Comparison of ENCODE assay signal across 13 cellular contexts in the genomic region with DNA sequence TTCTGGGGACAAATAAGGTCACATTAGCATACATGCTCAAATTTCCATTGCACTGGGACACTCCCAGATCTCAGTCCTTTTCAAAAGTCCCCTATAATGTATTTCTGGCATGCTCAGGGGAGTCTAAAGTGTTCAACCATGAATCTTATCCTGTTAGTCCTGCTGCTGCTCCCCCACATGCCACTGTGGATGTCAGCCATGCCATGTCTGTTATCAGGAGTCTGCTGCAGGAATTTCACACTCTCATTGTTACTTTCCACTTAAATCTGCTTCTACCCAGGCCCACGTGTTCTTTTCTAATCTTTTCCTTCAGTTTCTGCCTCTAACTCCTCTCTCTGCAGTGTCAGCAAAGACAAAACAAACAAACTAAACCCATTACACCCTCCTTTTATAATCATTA.
"Had no signal": no experiment of that assay in that cellular context is flagged by ENCODE, and none has a peak within 500 bp of the region (broad histone marks: within the 10 kb centered on the region; RNA-seq: fewer than 3 reads in every experiment).

No MANE protein-coding gene starts in this region.

- H3K36me3 Mint-ChIP-seq: activated naive CD8-positive, alpha-beta T cell treated with anti-CD3 and anti-CD28 coated beads, Interleukin-2, amount 10 ng/mL, durations not matched to agents 7 days and 5 days had no signal

- H3K4me1 Mint-ChIP-seq: activated CD4-positive, alpha-beta T cell treated with anti-CD3 and anti-CD28 coated beads, Interleukin-2, amount 10 ng/mL, durations not matched to agents 7 days and 5 days; activated naive CD8-positive, alpha-beta T cell treated with anti-CD3 and anti-CD28 coated beads, Interleukin-2, amount 10 ng/mL, durations not matched to agents 7 days and 5 days had no signal

- DNase-seq: activated CD4-positive, alpha-beta T cell treated with anti-CD3 and anti-CD28 coated beads, Interleukin-2, amount 10 ng/mL, durations not matched to agents 7 days and 5 days; activated CD8-positive, alpha-beta memory T cell treated with anti-CD3 and anti-CD28 coated beads, Interleukin-2, amount 50 U/mL, for 48 hours; activated naive CD8-positive, alpha-beta T cell treated with anti-CD3 and anti-CD28 coated beads, Interleukin-2, amount 10 ng/mL, durations not matched to agents 7 days and 5 days; activated T-cell treated with anti-CD3 and anti-CD28 coated beads, Interleukin-2, amount 50 U/mL, for 72 hours; aorta; erythroblast; gastrocnemius medialis; nucleus accumbens; posterior cingulate gyrus; right lobe of liver; stimulated activated CD4-positive, alpha-beta T cell treated with anti-CD3 and anti-CD28 coated beads, Interleukin-4, amount 100 ng/mL, for 4 hours; stimulated activated naive CD8-positive, alpha-beta T cell treated with anti-CD3 and anti-CD28 coated beads, Interleukin-15, Interleukin-2, amounts not matched to agents 100 U/mL and 50 U/mL, for 24 hours; trophoblast cell had no signal

- H3K27ac Mint-ChIP-seq: activated CD4-positive, alpha-beta T cell treated with anti-CD3 and anti-CD28 coated beads, Interleukin-2, amount 10 ng/mL, durations not matched to agents 7 days and 5 days; activated naive CD8-positive, alpha-beta T cell treated with anti-CD3 and anti-CD28 coated beads, Interleukin-2, amount 10 ng/mL, durations not matched to agents 7 days and 5 days; activated T-cell treated with anti-CD3 and anti-CD28 coated beads, Interleukin-2, amount 50 U/mL, for 72 hours had no signal

- H3K9me3 Mint-ChIP-seq: activated CD4-positive, alpha-beta T cell treated with anti-CD3 and anti-CD28 coated beads, Interleukin-2, amount 10 ng/mL, durations not matched to agents 7 days and 5 days; activated naive CD8-positive, alpha-beta T cell treated with anti-CD3 and anti-CD28 coated beads, Interleukin-2, amount 10 ng/mL, durations not matched to agents 7 days and 5 days had no signal

- H3K27me3 Mint-ChIP-seq: activated CD4-positive, alpha-beta T cell treated with anti-CD3 and anti-CD28 coated beads, Interleukin-2, amount 10 ng/mL, durations not matched to agents 7 days and 5 days; activated naive CD8-positive, alpha-beta T cell treated with anti-CD3 and anti-CD28 coated beads, Interleukin-2, amount 10 ng/mL, durations not matched to agents 7 days and 5 days had no signal

- ATAC-seq: activated T-cell treated with anti-CD3 and anti-CD28 coated beads, Interleukin-2, amount 50 U/mL, for 72 hours; gastrocnemius medialis; right lobe of liver; stimulated activated naive CD8-positive, alpha-beta T cell treated with anti-CD3 and anti-CD28 coated beads, Interleukin-15, Interleukin-2, amounts not matched to agents 100 U/mL and 50 U/mL, for 24 hours had no signal

- H3K4me3 Mint-ChIP-seq: activated CD4-positive, alpha-beta T cell treated with anti-CD3 and anti-CD28 coated beads, Interleukin-2, amount 10 ng/mL, durations not matched to agents 7 days and 5 days; activated naive CD8-positive, alpha-beta T cell treated with anti-CD3 and anti-CD28 coated beads, Interleukin-2, amount 10 ng/mL, durations not matched to agents 7 days and 5 days; activated T-cell treated with anti-CD3 and anti-CD28 coated beads, Interleukin-2, amount 50 U/mL, for 72 hours had no signal
